In the genomic region with DNA sequence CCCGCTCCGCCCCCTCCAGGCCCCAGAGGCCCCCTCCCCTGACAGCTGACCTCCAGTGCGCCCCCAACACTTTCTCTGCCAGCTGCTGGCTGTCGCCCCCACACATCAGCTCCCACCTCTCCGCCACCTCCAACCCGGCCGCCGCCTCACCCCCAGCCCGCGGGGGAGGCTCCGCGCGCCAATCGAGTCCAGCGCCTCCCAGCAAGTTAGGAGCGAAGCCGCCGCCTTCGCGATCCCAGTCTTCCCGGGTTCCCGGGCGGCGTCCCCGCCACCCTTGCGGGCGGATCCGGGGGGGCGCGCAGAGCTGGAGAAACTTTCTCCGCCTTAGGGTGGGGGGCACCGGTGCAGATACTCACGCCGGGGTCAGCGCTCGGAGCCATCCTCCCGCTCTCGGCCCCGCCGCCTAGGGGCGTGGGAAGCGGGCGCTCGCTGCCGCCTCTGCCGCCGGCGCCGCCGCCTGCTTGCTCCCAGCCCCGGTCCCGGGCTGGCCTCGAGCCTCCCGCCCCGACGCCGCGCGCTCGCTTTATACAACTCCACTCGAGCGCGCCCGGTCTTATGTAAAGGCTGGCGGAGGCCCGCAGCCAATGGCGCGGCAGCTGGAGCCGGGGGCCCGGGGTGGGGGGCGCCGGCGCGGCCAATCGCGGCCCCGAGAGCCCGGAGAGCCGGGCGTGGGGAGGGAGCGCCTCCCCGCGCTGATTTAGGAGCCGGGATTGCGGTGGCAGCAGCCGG, we compare ENCODE assay signal across 8 cellular contexts. TPM values are rescaled to one million over a fixed set of nuclear protein-coding genes. Genes with fewer than 3 reads are reported as not detected.
DNase-seq lines count a peak whose midpoint lies in the region; ATAC-seq, FAIRE-seq and TF ChIP-seq lines count a peak whose summit lies in the region.

A gene with protein sequence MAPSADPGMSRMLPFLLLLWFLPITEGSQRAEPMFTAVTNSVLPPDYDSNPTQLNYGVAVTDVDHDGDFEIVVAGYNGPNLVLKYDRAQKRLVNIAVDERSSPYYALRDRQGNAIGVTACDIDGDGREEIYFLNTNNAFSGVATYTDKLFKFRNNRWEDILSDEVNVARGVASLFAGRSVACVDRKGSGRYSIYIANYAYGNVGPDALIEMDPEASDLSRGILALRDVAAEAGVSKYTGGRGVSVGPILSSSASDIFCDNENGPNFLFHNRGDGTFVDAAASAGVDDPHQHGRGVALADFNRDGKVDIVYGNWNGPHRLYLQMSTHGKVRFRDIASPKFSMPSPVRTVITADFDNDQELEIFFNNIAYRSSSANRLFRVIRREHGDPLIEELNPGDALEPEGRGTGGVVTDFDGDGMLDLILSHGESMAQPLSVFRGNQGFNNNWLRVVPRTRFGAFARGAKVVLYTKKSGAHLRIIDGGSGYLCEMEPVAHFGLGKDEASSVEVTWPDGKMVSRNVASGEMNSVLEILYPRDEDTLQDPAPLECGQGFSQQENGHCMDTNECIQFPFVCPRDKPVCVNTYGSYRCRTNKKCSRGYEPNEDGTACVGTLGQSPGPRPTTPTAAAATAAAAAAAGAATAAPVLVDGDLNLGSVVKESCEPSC (minus strand): TSS at position 529 of the 729 bp plus-strand sequence. CDS start 149 bp downstream, at position 380.

- H3K27me3 Mint-ChIP-seq in nephron progenitor cell (ENCODE audit: low read depth, poor library complexity), result peaks cover 75% of the 10 kb centered on the region
- peaks cover 63% of the 10 kb centered on the region for H3K27me3 Mint-ChIP-seq in T-helper 2 cell treated with Interferon-gamma antibody and Interleukin-4, amounts not matched to agents 5 μg/mL and 100 μg/mL, for 36 hours (ENCODE audit: low read depth)

- H3K79me2 ChIP-seq in OCI-LY7 (ENCODE audit: insufficient read depth, low read depth, low read length), result no peaks in the 10 kb centered on the region

- H3K9me2 ChIP-seq in OCI-LY7 (ENCODE audit: insufficient read depth, low read length), result no peaks in the 10 kb centered on the region

- no peak within 1 kb of the TSS for H3K4me3 ChIP-seq in fibroblast of pulmonary artery (replicated peaks; ENCODE audit: low read depth, low read length)
- no peak within 1 kb of the TSS for H3K4me3 ChIP-seq in OCI-LY7 (ENCODE audit: low read depth, low read length, poor library complexity, severe bottlenecking)

- intact Hi-C loops in OCI-LY7 (cut with micrococcal nuclease; ENCODE audit: unreplicated experiment), result no loop called here

- no peaks in the 10 kb centered on the region for H3K36me3 ChIP-seq in OCI-LY7 (ENCODE audit: insufficient read depth, low read length)

- CTCF ChIA-PET in OCI-LY7 (lab: Charles Lee; ENCODE audit: unreplicated experiment), result no interaction called here

- H3K27ac ChIP-seq in OCI-LY7 (ENCODE audit: low read depth, low read length, poor library complexity, severe bottlenecking), result no peak within 1 kb of the TSS

- no peak for ATAC-seq in HG03571 (IDR thresholded peaks at IDR 0.05; ENCODE audit: unreplicated experiment)

- H3K4me2 ChIP-seq in OCI-LY7 (ENCODE audit: low read length), result no peak within 1 kb of the TSS

- FAIRE-seq in RCC 7860 (lab: Jason Lieb, UNC), result no peak

- H3K36me3 Mint-ChIP-seq in nephron progenitor cell (ENCODE audit: low read depth), result no peaks in the 10 kb centered on the region
- H3K36me3 Mint-ChIP-seq in T-helper 2 cell treated with Interferon-gamma antibody and Interleukin-4, amounts not matched to agents 5 μg/mL and 100 μg/mL, for 36 hours (ENCODE audit: low read depth), result no peaks in the 10 kb centered on the region

- peaks cover 28% of the 10 kb centered on the region for H3K4me1 Mint-ChIP-seq in nephron progenitor cell
- H3K4me1 Mint-ChIP-seq in T-helper 2 cell treated with Interferon-gamma antibody and Interleukin-4, amounts not matched to agents 5 μg/mL and 100 μg/mL, for 36 hours (ENCODE audit: low read depth), result no peaks in the 10 kb centered on the region

- POLR2A ChIA-PET in OCI-LY7 (lab: Charles Lee), result no interaction called here

- H3K4me1 ChIP-seq in OCI-LY7 (ENCODE audit: insufficient read depth, low read length, poor library complexity, severe bottlenecking), result no peaks in the 10 kb centered on the region

- DNase-seq in ELF-1 (ENCODE audit: low read depth, low spot score), result peak; percentile 84
- peak; percentile 24 to 86 for DNase-seq in NCI-H526 (lab: John Stamatoyannopoulos, UW)
- peak; percentile 10 for DNase-seq in fibroblast of pulmonary artery (ENCODE audit: low read depth)
- DNase-seq in nephron progenitor cell, result peak; percentile 90
- DNase-seq in RCC 7860 (ENCODE audit: low spot score), result no peak
- no peak for DNase-seq in OCI-LY7 (ENCODE audit: low spot score)
- DNase-seq in T-helper 2 cell treated with Interferon-gamma antibody and Interleukin-4, amounts not matched to agents 5 μg/mL and 100 μg/mL, for 36 hours (ENCODE audit: low spot score), result no peak

- TF ChIP-seq CTCF in fibroblast of pulmonary artery (IDR thresholded peaks at IDR 0.05; ENCODE audit: low read length, missing control alignments) (no peak), nephron progenitor cell (IDR thresholded peaks at IDR 0.05) (no peak), OCI-LY7 (conservative IDR thresholded peaks at IDR 0.05; ENCODE audit: low read length) (no peak)

- H3K4me3 Mint-ChIP-seq in nephron progenitor cell, result peak within 1 kb of the TSS; percentile 68
- H3K4me3 Mint-ChIP-seq in T-helper 2 cell treated with Interferon-gamma antibody and Interleukin-4, amounts not matched to agents 5 μg/mL and 100 μg/mL, for 36 hours, result no peak within 1 kb of the TSS

- no peak within 1 kb of the TSS for H3K27ac Mint-ChIP-seq in nephron progenitor cell
- no peak within 1 kb of the TSS for H3K27ac Mint-ChIP-seq in T-helper 2 cell treated with Interferon-gamma antibody and Interleukin-4, amounts not matched to agents 5 μg/mL and 100 μg/mL, for 36 hours

- no TSS peak for BruUV-seq in OCI-LY7 (replicated peaks; lab: Mats Ljungman, UMichigan)

- H4K20me1 ChIP-seq in OCI-LY7 (ENCODE audit: insufficient read depth, low read length), result no peaks in the 10 kb centered on the region

- no peaks in the 10 kb centered on the region for H3K9me3 Mint-ChIP-seq in nephron progenitor cell
- no peaks in the 10 kb centered on the region for H3K9me3 Mint-ChIP-seq in T-helper 2 cell treated with Interferon-gamma antibody and Interleukin-4, amounts not matched to agents 5 μg/mL and 100 μg/mL, for 36 hours

- no peak within 1 kb of the TSS for H2AFZ ChIP-seq in OCI-LY7 (ENCODE audit: low read length)

- no peaks in the 10 kb centered on the region for H3K9me3 ChIP-seq in OCI-LY7 (ENCODE audit: low read length)

RNA-seq across cellular contexts. Expression of the gene that starts here (rescaled TPM):
- total RNA-seq in OCI-LY7 (2014; rRNA removed; shearing (Covaris generic)), result not detected in 2 replicates
- not detected in 2 replicates for total RNA-seq in OCI-LY7 (2022)

Comparison
In these comparisons a context has a peak if more than half of its experiments do, and no peak if none do; other contexts are left out.
1. DNase-seq: peak in ELF-1 (single experiment), NCI-H526 (2 of 2), fibroblast of pulmonary artery (single experiment) and nephron progenitor cell (single experiment); none in RCC 7860 (single experiment), OCI-LY7 (single experiment) and T-helper 2 cell treated with Interferon-gamma antibody and Interleukin-4, amounts not matched to agents 5 μg/mL and 100 μg/mL, for 36 hours (single experiment).